Comparison of ENCODE assay signal across 1 cellular context in the genomic region with DNA sequence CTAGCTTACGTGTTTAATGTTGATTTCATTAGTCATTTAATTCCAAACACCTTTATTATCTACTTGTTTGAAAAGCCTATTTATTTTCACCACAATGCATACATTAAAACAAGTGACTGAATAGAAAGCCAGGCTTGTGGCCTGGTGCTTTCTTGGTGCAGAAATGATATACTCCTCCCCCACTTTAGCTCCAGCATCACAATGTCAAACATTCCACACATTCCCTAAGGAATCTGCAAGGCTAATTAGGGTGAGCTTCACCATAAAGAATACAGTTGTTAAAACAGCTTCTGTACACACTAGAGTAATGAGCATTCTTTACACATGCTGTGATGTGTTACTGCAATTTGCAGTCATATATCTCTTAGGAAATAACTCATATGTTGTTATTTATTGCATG.
TF ChIP-seq lines count a peak whose summit lies in the region.

No MANE protein-coding gene starts in this region.

TF ChIP-seq in GM23338, 12 proteins besides CTCF, POLR2A, EP300 and RAD21 (continued from another document):
- TF ChIP-seq, protein P1, sequence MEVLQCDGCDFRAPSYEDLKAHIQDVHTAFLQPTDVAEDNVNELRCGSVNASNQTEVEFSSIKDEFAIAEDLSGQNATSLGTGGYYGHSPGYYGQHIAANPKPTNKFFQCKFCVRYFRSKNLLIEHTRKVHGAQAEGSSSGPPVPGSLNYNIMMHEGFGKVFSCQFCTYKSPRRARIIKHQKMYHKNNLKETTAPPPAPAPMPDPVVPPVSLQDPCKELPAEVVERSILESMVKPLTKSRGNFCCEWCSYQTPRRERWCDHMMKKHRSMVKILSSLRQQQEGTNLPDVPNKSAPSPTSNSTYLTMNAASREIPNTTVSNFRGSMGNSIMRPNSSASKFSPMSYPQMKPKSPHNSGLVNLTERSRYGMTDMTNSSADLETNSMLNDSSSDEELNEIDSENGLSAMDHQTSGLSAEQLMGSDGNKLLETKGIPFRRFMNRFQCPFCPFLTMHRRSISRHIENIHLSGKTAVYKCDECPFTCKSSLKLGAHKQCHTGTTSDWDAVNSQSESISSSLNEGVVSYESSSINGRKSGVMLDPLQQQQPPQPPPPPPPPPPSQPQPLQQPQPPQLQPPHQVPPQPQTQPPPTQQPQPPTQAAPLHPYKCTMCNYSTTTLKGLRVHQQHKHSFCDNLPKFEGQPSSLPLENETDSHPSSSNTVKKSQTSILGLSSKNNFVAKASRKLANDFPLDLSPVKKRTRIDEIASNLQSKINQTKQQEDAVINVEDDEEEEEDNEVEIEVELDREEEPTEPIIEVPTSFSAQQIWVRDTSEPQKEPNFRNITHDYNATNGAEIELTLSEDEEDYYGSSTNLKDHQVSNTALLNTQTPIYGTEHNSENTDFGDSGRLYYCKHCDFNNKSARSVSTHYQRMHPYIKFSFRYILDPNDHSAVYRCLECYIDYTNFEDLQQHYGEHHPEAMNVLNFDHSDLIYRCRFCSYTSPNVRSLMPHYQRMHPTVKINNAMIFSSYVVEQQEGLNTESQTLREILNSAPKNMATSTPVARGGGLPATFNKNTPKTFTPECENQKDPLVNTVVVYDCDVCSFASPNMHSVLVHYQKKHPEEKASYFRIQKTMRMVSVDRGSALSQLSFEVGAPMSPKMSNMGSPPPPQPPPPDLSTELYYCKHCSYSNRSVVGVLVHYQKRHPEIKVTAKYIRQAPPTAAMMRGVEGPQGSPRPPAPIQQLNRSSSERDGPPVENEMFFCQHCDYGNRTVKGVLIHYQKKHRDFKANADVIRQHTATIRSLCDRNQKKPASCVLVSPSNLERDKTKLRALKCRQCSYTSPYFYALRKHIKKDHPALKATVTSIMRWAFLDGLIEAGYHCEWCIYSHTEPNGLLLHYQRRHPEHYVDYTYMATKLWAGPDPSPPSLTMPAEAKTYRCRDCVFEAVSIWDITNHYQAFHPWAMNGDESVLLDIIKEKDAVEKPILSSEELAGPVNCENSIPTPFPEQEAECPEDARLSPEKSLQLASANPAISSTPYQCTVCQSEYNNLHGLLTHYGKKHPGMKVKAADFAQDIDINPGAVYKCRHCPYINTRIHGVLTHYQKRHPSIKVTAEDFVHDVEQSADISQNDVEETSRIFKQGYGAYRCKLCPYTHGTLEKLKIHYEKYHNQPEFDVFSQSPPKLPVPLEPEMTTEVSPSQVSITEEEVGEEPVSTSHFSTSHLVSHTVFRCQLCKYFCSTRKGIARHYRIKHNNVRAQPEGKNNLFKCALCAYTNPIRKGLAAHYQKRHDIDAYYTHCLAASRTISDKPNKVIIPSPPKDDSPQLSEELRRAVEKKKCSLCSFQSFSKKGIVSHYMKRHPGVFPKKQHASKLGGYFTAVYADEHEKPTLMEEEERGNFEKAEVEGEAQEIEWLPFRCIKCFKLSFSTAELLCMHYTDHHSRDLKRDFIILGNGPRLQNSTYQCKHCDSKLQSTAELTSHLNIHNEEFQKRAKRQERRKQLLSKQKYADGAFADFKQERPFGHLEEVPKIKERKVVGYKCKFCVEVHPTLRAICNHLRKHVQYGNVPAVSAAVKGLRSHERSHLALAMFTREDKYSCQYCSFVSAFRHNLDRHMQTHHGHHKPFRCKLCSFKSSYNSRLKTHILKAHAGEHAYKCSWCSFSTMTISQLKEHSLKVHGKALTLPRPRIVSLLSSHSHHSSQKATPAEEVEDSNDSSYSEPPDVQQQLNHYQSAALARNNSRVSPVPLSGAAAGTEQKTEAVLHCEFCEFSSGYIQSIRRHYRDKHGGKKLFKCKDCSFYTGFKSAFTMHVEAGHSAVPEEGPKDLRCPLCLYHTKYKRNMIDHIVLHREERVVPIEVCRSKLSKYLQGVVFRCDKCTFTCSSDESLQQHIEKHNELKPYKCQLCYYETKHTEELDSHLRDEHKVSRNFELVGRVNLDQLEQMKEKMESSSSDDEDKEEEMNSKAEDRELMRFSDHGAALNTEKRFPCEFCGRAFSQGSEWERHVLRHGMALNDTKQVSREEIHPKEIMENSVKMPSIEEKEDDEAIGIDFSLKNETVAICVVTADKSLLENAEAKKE (CRISPR knock-in tag; IDR thresholded peaks at IDR 0.05), result no peak
- TF ChIP-seq ZNF331 (CRISPR knock-in tag; IDR thresholded peaks at IDR 0.05; ENCODE audit: low read depth) (no peak), POLR2AphosphoS5 (IDR thresholded peaks at IDR 0.05; ENCODE audit: low read depth) (peak; percentile 28; the same call in 1 of the 2 replicates)
